ENCODE assay signal across 1 cellular context in genomic region chr6:168624540-168624939, GRCh38.
TF ChIP-seq lines count a peak whose summit lies in the region.

No MANE protein-coding gene starts in this region.

TF ChIP-seq in HepG2, 621 proteins besides CTCF, POLR2A, EP300 and RAD21 (continued from another document):
- TF ChIP-seq, protein P1, sequence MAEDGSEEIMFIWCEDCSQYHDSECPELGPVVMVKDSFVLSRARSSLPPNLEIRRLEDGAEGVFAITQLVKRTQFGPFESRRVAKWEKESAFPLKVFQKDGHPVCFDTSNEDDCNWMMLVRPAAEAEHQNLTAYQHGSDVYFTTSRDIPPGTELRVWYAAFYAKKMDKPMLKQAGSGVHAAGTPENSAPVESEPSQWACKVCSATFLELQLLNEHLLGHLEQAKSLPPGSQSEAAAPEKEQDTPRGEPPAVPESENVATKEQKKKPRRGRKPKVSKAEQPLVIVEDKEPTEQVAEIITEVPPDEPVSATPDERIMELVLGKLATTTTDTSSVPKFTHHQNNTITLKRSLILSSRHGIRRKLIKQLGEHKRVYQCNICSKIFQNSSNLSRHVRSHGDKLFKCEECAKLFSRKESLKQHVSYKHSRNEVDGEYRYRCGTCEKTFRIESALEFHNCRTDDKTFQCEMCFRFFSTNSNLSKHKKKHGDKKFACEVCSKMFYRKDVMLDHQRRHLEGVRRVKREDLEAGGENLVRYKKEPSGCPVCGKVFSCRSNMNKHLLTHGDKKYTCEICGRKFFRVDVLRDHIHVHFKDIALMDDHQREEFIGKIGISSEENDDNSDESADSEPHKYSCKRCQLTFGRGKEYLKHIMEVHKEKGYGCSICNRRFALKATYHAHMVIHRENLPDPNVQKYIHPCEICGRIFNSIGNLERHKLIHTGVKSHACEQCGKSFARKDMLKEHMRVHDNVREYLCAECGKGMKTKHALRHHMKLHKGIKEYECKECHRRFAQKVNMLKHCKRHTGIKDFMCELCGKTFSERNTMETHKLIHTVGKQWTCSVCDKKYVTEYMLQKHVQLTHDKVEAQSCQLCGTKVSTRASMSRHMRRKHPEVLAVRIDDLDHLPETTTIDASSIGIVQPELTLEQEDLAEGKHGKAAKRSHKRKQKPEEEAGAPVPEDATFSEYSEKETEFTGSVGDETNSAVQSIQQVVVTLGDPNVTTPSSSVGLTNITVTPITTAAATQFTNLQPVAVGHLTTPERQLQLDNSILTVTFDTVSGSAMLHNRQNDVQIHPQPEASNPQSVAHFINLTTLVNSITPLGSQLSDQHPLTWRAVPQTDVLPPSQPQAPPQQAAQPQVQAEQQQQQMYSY (CRISPR knock-in tag; IDR thresholded peaks at IDR 0.05) = no peak
- TF ChIP-seq ATF7 (IDR thresholded peaks at IDR 0.05) (0 out of 2 replicates have a peak, but pooled peaks have one; percentile 28), ATF7 (CRISPR knock-in tag; IDR thresholded peaks at IDR 0.05) (no peak), ZNF704 (CRISPR knock-in tag; IDR thresholded peaks at IDR 0.05; ENCODE audit: borderline replicate concordance) (no peak), MAFF (IDR thresholded peaks at IDR 0.05; ENCODE audit: low read depth, low read length) (no peak), HES4 (CRISPR knock-in tag; IDR thresholded peaks at IDR 0.05; ENCODE audit: borderline replicate concordance) (no peak), IKZF1 (IDR thresholded peaks at IDR 0.05) (peak; percentile 94; the same call in 1 of the 2 replicates), NCOR1 (IDR thresholded peaks at IDR 0.05; ENCODE audit: borderline replicate concordance, low read length) (no peak), ZSCAN9 (CRISPR knock-in tag; IDR thresholded peaks at IDR 0.05; ENCODE audit: borderline replicate concordance) (no peak), MAFG (CRISPR knock-in tag; IDR thresholded peaks at IDR 0.05) (no peak), ZNF510 (CRISPR knock-in tag; IDR thresholded peaks at IDR 0.05; ENCODE audit: low read depth) (no peak), JDP2 (CRISPR knock-in tag; IDR thresholded peaks at IDR 0.05; ENCODE audit: borderline replicate concordance) (no peak), PRPF4 (IDR thresholded peaks at IDR 0.05; ENCODE audit: low read depth, low read length, poor library complexity, severe bottlenecking) (no peak), FOXK2 (IDR thresholded peaks at IDR 0.05) (peak; percentile 25; the same call in 1 of the 2 replicates), CBX2 (IDR thresholded peaks at IDR 0.05; ENCODE audit: low read depth, low read length) (no peak), CBX2 (CRISPR knock-in tag; IDR thresholded peaks at IDR 0.05; ENCODE audit: low read depth) (no peak), ARNTL (CRISPR knock-in tag; IDR thresholded peaks at IDR 0.05) (no peak), ZNF567 (CRISPR knock-in tag; IDR thresholded peaks at IDR 0.05; ENCODE audit: borderline replicate concordance) (no peak), ZNF343 (CRISPR knock-in tag; IDR thresholded peaks at IDR 0.05) (no peak), RAD51 (IDR thresholded peaks at IDR 0.05; ENCODE audit: borderline replicate concordance) (0 out of 2 replicates have a peak, but pooled peaks have one; percentile 7), RFX3 (CRISPR knock-in tag; IDR thresholded peaks at IDR 0.05) (no peak), FOXA1 (IDR thresholded peaks at IDR 0.05) (0 out of 2 replicates have a peak, but pooled peaks have one; percentile 20), FOXA1 (CRISPR knock-in tag; IDR thresholded peaks at IDR 0.05) (no peak), ZNF562 (CRISPR knock-in tag; IDR thresholded peaks at IDR 0.05; ENCODE audit: borderline replicate concordance) (no peak), LCORL (IDR thresholded peaks at IDR 0.05) (peak; percentile 64; the same call in 1 of the 2 replicates), LCORL (CRISPR knock-in tag; IDR thresholded peaks at IDR 0.05) (no peak), ZNF589 (CRISPR knock-in tag; conservative IDR thresholded peaks at IDR 0.05) (no peak)
